Comparison of ENCODE assay signal across 8 cellular contexts in genomic region chr15:75367913-75368688, GRCh38. TPM values are rescaled to one million over a fixed set of nuclear protein-coding genes. Genes with fewer than 3 reads are reported as not detected.
DNase-seq lines count a peak whose midpoint lies in the region; ATAC-seq and TF ChIP-seq lines count a peak whose summit lies in the region.

Gene MAN2C1, minus strand, starts transcription at chr15:75368607. Its CDS starts 24 bp downstream, at chr15:75368583.

- H3K9me3 Mint-ChIP-seq in T-helper 1 cell treated with Interleukin-12 subunit alpha and Interleukin-12 subunit beta and Interleukin-4 antibody, amounts not matched to agents 30 μg/mL and 1 μg/mL, for 36 hours: no peaks in the 10 kb centered on the region
- H3K9me3 Mint-ChIP-seq in progenitor cell of endocrine pancreas (ENCODE audit: low read depth): no peaks in the 10 kb centered on the region

- DNase-seq in NCI-H1694 (lab: John Stamatoyannopoulos, UW) (peak; percentile 88), amniotic stem cell (lab: John Stamatoyannopoulos, UW) (peak; percentile 92), left cardiac atrium (peak; percentile 97), progenitor cell of endocrine pancreas (ENCODE audit: low spot score, unreplicated experiment) (peak; percentile 91), ureter (ENCODE audit: low spot score) (peak; percentile 97)

- peak; percentile 70 for TF ChIP-seq CTCF in progenitor cell of endocrine pancreas (IDR thresholded peaks at IDR 0.05; ENCODE audit: unreplicated experiment)

- peaks cover 24% of the 10 kb centered on the region for H3K4me1 Mint-ChIP-seq in T-helper 1 cell treated with Interleukin-12 subunit alpha and Interleukin-12 subunit beta and Interleukin-4 antibody, amounts not matched to agents 30 μg/mL and 1 μg/mL, for 36 hours (ENCODE audit: low read depth)
- H3K4me1 Mint-ChIP-seq in progenitor cell of endocrine pancreas (ENCODE audit: low read depth): peaks cover 13% of the 10 kb centered on the region

- peaks cover 30% of the 10 kb centered on the region for H3K36me3 Mint-ChIP-seq in T-helper 1 cell treated with Interleukin-12 subunit alpha and Interleukin-12 subunit beta and Interleukin-4 antibody, amounts not matched to agents 30 μg/mL and 1 μg/mL, for 36 hours (ENCODE audit: low read depth)
- peaks cover 9% of the 10 kb centered on the region for H3K36me3 Mint-ChIP-seq in progenitor cell of endocrine pancreas (ENCODE audit: insufficient read depth)

- ATAC-seq in HG02885 (IDR thresholded peaks at IDR 0.05; ENCODE audit: poor library complexity, unreplicated experiment) (peak; percentile 92), left cardiac atrium (peak; percentile 97 to 98)

- intact Hi-C loops in left cardiac atrium (cut with DNase I): no loop called here

- H3K27me3 Mint-ChIP-seq in T-helper 1 cell treated with Interleukin-12 subunit alpha and Interleukin-12 subunit beta and Interleukin-4 antibody, amounts not matched to agents 30 μg/mL and 1 μg/mL, for 36 hours (ENCODE audit: low read depth): no peaks in the 10 kb centered on the region
- H3K27me3 Mint-ChIP-seq in progenitor cell of endocrine pancreas: no peaks in the 10 kb centered on the region

- peak within 1 kb of the TSS; percentile 93 for H3K4me3 Mint-ChIP-seq in T-helper 1 cell treated with Interleukin-12 subunit alpha and Interleukin-12 subunit beta and Interleukin-4 antibody, amounts not matched to agents 30 μg/mL and 1 μg/mL, for 36 hours
- H3K4me3 Mint-ChIP-seq in progenitor cell of endocrine pancreas (ENCODE audit: low read depth): peak within 1 kb of the TSS; percentile 88

- H3K27ac Mint-ChIP-seq in T-helper 1 cell treated with Interleukin-12 subunit alpha and Interleukin-12 subunit beta and Interleukin-4 antibody, amounts not matched to agents 30 μg/mL and 1 μg/mL, for 36 hours: peak within 1 kb of the TSS; percentile 91
- peak within 1 kb of the TSS; percentile 97 for H3K27ac Mint-ChIP-seq in progenitor cell of endocrine pancreas

- peak; percentile 94 for TF ChIP-seq POLR2A in GM15510 (IDR thresholded peaks at IDR 0.05; ENCODE audit: borderline replicate concordance, extremely low read depth, insufficient read length)

RNA-seq across cellular contexts. Expression of gene MAN2C1, which starts in this region (rescaled TPM):
- 100 to 1,000 TPM; 102 to 148 TPM for total RNA-seq in left cardiac atrium
- 196 and 200 TPM in 2 replicates for total RNA-seq in progenitor cell of endocrine pancreas
- total RNA-seq in ureter: 325 TPM

Comparison
In these comparisons a context has a peak if more than half of its experiments do, and no peak if none do; other contexts are left out.
1. Peak in every context shown above with its lines: DNase-seq and ATAC-seq.